Comparison of ENCODE assay signal across 24 cellular contexts in genomic region chr4:84879651-84880200, GRCh38.
DNase-seq lines count a peak whose midpoint lies in the region; ATAC-seq and TF ChIP-seq lines count a peak whose summit lies in the region.
"Had no signal": no experiment of that assay in that cellular context is flagged by ENCODE, and none has a peak within 500 bp of the region (broad histone marks: within the 10 kb centered on the region; RNA-seq: fewer than 3 reads in every experiment).

No MANE protein-coding gene starts in this region.

- in situ Hi-C loops in brain microvascular endothelial cell (cut with HindIII; ENCODE audit: low pct_ligation_motif_present, low sequenced_read_pairs), result no loop called here

- no peaks in the 10 kb centered on the region for H3K27me3 ChIP-seq in brain microvascular endothelial cell (replicated peaks)
- H3K27me3 ChIP-seq: heart right ventricle, right atrium auricular region, SJCRH30, testis had no signal

- H3K27ac Mint-ChIP-seq in HFFc6, result peak overlapping the region; percentile 82
- H3K27ac Mint-ChIP-seq: activated naive CD8-positive, alpha-beta T cell; activated T-cell treated with anti-CD3 and anti-CD28 coated beads, Interleukin-2, amount 50 U/mL, for 72 hours; immature natural killer cell had no signal

- no peak overlapping the region for H3K4me3 ChIP-seq in AG10803 (ENCODE audit: low read length)
- no peak overlapping the region for H3K4me3 ChIP-seq in brain microvascular endothelial cell (ENCODE audit: low read depth, low read length)
- H3K4me3 ChIP-seq: heart right ventricle, right atrium auricular region, SJCRH30, testis had no signal

- DNase-seq in AG10803 (ENCODE audit: low read depth), result peak; percentile 57
- peak; percentile 15 for DNase-seq in HFFc6
- peak; percentile 18 for DNase-seq in brain microvascular endothelial cell
- DNase-seq in foreskin melanocyte, result peak; percentile 68
- no peak for DNase-seq in superior temporal gyrus (ENCODE audit: extremely low spot score)
- no peak for DNase-seq in activated CD4-positive, CD25-positive, alpha-beta regulatory T cell (lab: John Stamatoyannopoulos, UW)
- DNase-seq in AG08396 (ENCODE audit: low spot score), result no peak
- DNase-seq: activated CD8-positive, alpha-beta memory T cell treated with anti-CD3 and anti-CD28 coated beads for 24 hours; activated T-cell treated with anti-CD3 and anti-CD28 coated beads, Interleukin-2, amount 50 U/mL, for 72 hours; DMS79; effector CD4-positive, alpha-beta T cell; heart right ventricle; immature natural killer cell; NCI-H187 treated with DMSO at 0.1 percent for 48 hours; NCI-H226; NCI-H82; SJCRH30; stimulated activated CD4-positive, alpha-beta T cell treated with anti-CD3 and anti-CD28 coated beads, Interleukin-15, amount 100 ng/mL, for 24 hours; T-helper 2 cell; testis had no signal

- no peaks in the 10 kb centered on the region; the same call in 1 of the 2 replicates for H3K27me3 Mint-ChIP-seq in HFFc6 (ENCODE audit: insufficient read depth)
- H3K27me3 Mint-ChIP-seq: activated naive CD8-positive, alpha-beta T cell had no signal

- no peak for ATAC-seq in GM18520 (IDR thresholded peaks at IDR 0.05; ENCODE audit: unreplicated experiment)
- ATAC-seq: activated CD4-positive, CD25-positive, alpha-beta regulatory T cell treated with anti-CD3 and anti-CD28 coated beads, Interleukin-2, amount 50 U/mL, for 24 hours; activated T-cell treated with anti-CD3 and anti-CD28 coated beads, Interleukin-2, amount 50 U/mL, for 72 hours; heart right ventricle had no signal

- H3K9me3 Mint-ChIP-seq in HFFc6, result no peaks in the 10 kb centered on the region
- H3K9me3 Mint-ChIP-seq: activated T-cell treated with anti-CD3 and anti-CD28 coated beads, Interleukin-2, amount 50 U/mL, for 72 hours had no signal

- peak overlapping the region; percentile 70 for H3K4me3 Mint-ChIP-seq in HFFc6
- H3K4me3 Mint-ChIP-seq: activated naive CD8-positive, alpha-beta T cell; activated T-cell treated with anti-CD3 and anti-CD28 coated beads, Interleukin-2, amount 50 U/mL, for 72 hours; immature natural killer cell had no signal

- peaks cover 19% of the 10 kb centered on the region; the same call in 1 of the 2 replicates for H3K36me3 Mint-ChIP-seq in HFFc6 (ENCODE audit: low read depth)
- H3K36me3 Mint-ChIP-seq: activated naive CD8-positive, alpha-beta T cell; immature natural killer cell had no signal

- H3K4me1 Mint-ChIP-seq in HFFc6 (ENCODE audit: low read depth), result peaks cover 40% of the 10 kb centered on the region
- H3K4me1 Mint-ChIP-seq: immature natural killer cell had no signal

- H3K36me3 ChIP-seq in brain microvascular endothelial cell (replicated peaks), result no peaks in the 10 kb centered on the region
- H3K36me3 ChIP-seq: right atrium auricular region had no signal

- TF ChIP-seq CTCF in AG10803 (conservative IDR thresholded peaks at IDR 0.05; ENCODE audit: low read length) (no peak), HFFc6 (IDR thresholded peaks at IDR 0.05) (no peak), brain microvascular endothelial cell (IDR thresholded peaks at IDR 0.05; ENCODE audit: low read depth, low read length, missing control alignments) (no peak)

- H3K27ac ChIP-seq in brain microvascular endothelial cell, result peak overlapping the region; percentile 80
- H3K27ac ChIP-seq: right atrium auricular region, SJCRH30, testis had no signal

Comparison
In these comparisons a context has a peak if more than half of its experiments do, and no peak if none do; other contexts are left out.
1. DNase-seq: peak in AG10803 (single experiment), HFFc6 (single experiment), brain microvascular endothelial cell (single experiment) and foreskin melanocyte (single experiment); none in superior temporal gyrus (single experiment), activated CD4-positive, CD25-positive, alpha-beta regulatory T cell (0 of 4) and AG08396 (single experiment).